Comparison of ENCODE assay signal across 18 cellular contexts in the genomic region with DNA sequence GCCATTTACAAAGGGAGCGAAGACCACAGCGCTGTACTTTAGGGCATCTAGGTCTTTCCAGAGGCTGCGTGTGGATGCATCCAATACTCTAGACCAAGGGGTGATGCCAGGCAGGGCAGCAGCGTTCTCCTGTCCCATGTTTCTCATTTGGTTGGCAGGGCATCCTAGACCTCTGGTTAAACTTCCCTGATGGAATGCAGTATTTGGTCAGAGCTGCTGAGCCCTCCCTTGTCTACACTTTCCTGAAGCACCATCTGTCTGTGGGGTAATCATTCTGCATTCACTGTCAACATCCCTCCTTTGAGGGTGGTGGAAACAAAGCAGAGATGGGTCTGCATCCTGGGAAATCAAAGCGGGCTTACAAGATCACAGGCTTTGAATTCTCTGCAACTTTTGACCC.
"Had no signal": no experiment of that assay in that cellular context is flagged by ENCODE, and none has a peak within 500 bp of the region (broad histone marks: within the 10 kb centered on the region; RNA-seq: fewer than 3 reads in every experiment).

No MANE protein-coding gene starts in this region.

- H3K27ac Mint-ChIP-seq: activated T-helper 17 cell treated with anti-CD3 and anti-CD28 coated beads, Interleukin-2, amount 50 U/mL, for 72 hours; mesothelial cell of epicardium had no signal

- ATAC-seq: activated T-helper 17 cell treated with anti-CD3 and anti-CD28 coated beads, Interleukin-2, amount 50 U/mL, for 72 hours; gastrocnemius medialis; heart left ventricle; left colon; upper lobe of right lung; WTC11 had no signal

- H3K36me3 ChIP-seq: breast epithelium, gastrocnemius medialis, suprapubic skin, upper lobe of right lung had no signal

- H3K27me3 ChIP-seq: breast epithelium, gastrocnemius medialis, heart left ventricle, suprapubic skin, upper lobe of right lung had no signal

- H3K4me3 ChIP-seq: breast epithelium, gastrocnemius medialis, heart left ventricle, lung, suprapubic skin, upper lobe of right lung had no signal

- DNase-seq: activated CD4-positive, alpha-beta T cell treated with anti-CD3 and anti-CD28 coated beads for 48 hours; activated naive CD4-positive, alpha-beta T cell treated with Interleukin-2 at 50 U/mL for 16 hours; aorta; dermis blood vessel endothelial cell; gastrocnemius medialis; left colon; stimulated activated CD4-positive, alpha-beta T cell treated with anti-CD3 and anti-CD28 coated beads, Interleukin-2, amount 100 ng/mL, for 48 hours; stimulated activated naive CD4-positive, alpha-beta T cell treated with Interleukin-2 at 50 U/mL for 16 hours; SW 1271; upper lobe of right lung had no signal

- H3K4me3 Mint-ChIP-seq: activated T-helper 17 cell treated with anti-CD3 and anti-CD28 coated beads, Interleukin-2, amount 50 U/mL, for 72 hours; mesothelial cell of epicardium; WTC11 had no signal

- H3K27me3 Mint-ChIP-seq: activated T-helper 17 cell treated with anti-CD3 and anti-CD28 coated beads, Interleukin-2, amount 50 U/mL, for 72 hours had no signal

- H3K9me3 ChIP-seq: breast epithelium, gastrocnemius medialis, heart left ventricle, suprapubic skin, upper lobe of right lung had no signal

- H3K4me1 ChIP-seq: breast epithelium, parathyroid adenoma had no signal

- H3K27ac ChIP-seq: breast epithelium, heart left ventricle, parathyroid adenoma, suprapubic skin, upper lobe of right lung had no signal

- H3K9me3 Mint-ChIP-seq: activated T-helper 17 cell treated with anti-CD3 and anti-CD28 coated beads, Interleukin-2, amount 50 U/mL, for 72 hours; mesothelial cell of epicardium; WTC11 had no signal
